ENCODE assay signal across 8 cellular contexts in genomic region chr21:33947451-33948095, GRCh38. TPM values are rescaled to one million over a fixed set of nuclear protein-coding genes. Genes with fewer than 3 reads are reported as not detected.
A peak's percentile ranks its signal among the peaks of the same experiment; 100 is the strongest.
DNase-seq lines count a peak whose midpoint lies in the region; ATAC-seq and TF ChIP-seq lines count a peak whose summit lies in the region.

No MANE protein-coding gene starts in this region.

- DNase-seq in AG08396 (ENCODE audit: low spot score) (peak; percentile 93), NOMO-1 (lab: John Stamatoyannopoulos, UW; ENCODE audit: unreplicated experiment in 2 of 2) (peak; percentile 88 to 92), endothelial cell (ENCODE audit: low spot score) (peak; percentile 47)
- DNase-seq in activated CD8-positive, alpha-beta memory T cell treated with anti-CD3 and anti-CD28 coated beads, Interleukin-2, amount 50 U/mL, for 24 hours (ENCODE audit: extremely low read depth): peak; percentile 66
- DNase-seq in stimulated activated CD8-positive, alpha-beta memory T cell treated with anti-CD3 and anti-CD28 coated beads, Interleukin-7, amount 100 ng/mL, for 1 hour (ENCODE audit: low read depth in 2 of 2): peak; percentile 54 to 64

- peak overlapping the region; percentile 74 to 89 for H3K27ac ChIP-seq in mucosa of rectum (ENCODE audit: low read depth in 2 of 2, low read length in 2 of 2)

- peak overlapping the region; percentile 84 for H3K27ac Mint-ChIP-seq in endothelial cell (ENCODE audit: unreplicated experiment)

- H3K4me1 ChIP-seq in mucosa of rectum (ENCODE audit: control insufficient read depth in 2 of 2, insufficient read depth in 2 of 2, low read length in 2 of 2): peaks cover 8 to 16% of the 10 kb centered on the region in 2 donors

- H3K27me3 ChIP-seq in mucosa of rectum (ENCODE audit: control insufficient read depth in 2 of 2, insufficient read depth in 2 of 2, low read length in 2 of 2): no peaks in the 10 kb centered on the region

- peak overlapping the region in 1 of 2 donors; percentile 56 for H3K9ac ChIP-seq in mucosa of rectum (ENCODE audit: low read depth in 1 of 2, low read length in 2 of 2)

- H3K36me3 Mint-ChIP-seq in endothelial cell (ENCODE audit: low read depth, unreplicated experiment): peaks cover 3% of the 10 kb centered on the region

- H3K9me3 ChIP-seq in mucosa of rectum (ENCODE audit: control insufficient read depth in 2 of 2, low read length in 2 of 2): no peaks in the 10 kb centered on the region

- no peaks in the 10 kb centered on the region for H3K9me3 Mint-ChIP-seq in endothelial cell (ENCODE audit: unreplicated experiment)

- no peaks in the 10 kb centered on the region for H3K36me3 ChIP-seq in mucosa of rectum (ENCODE audit: control insufficient read depth in 2 of 2, insufficient read depth in 2 of 2, low read length in 2 of 2)

- peaks cover 4% of the 10 kb centered on the region for H3K27me3 Mint-ChIP-seq in endothelial cell (ENCODE audit: unreplicated experiment)

- H3K4me1 Mint-ChIP-seq in endothelial cell (ENCODE audit: unreplicated experiment): peaks cover 13% of the 10 kb centered on the region

- H3K4me3 Mint-ChIP-seq in endothelial cell (ENCODE audit: unreplicated experiment): no peak overlapping the region

- ATAC-seq in GM19025 (IDR thresholded peaks at IDR 0.05; ENCODE audit: low read depth, unreplicated experiment) (peak; percentile 53), HG03354 (IDR thresholded peaks at IDR 0.05; ENCODE audit: poor library complexity, severe bottlenecking, unreplicated experiment) (peak; percentile 66)

- no peak for TF ChIP-seq CTCF in endothelial cell (IDR thresholded peaks at IDR 0.05; ENCODE audit: unreplicated experiment)

- peak overlapping the region; percentile 0 to 63 for H3K4me3 ChIP-seq in mucosa of rectum (ENCODE audit: low read length in 2 of 2)

RNA-seq across cellular contexts. Expression of gene ATP5PO, which starts 32.0 kb away (rescaled TPM):
- total RNA-seq in endothelial cell (ENCODE audit: unreplicated experiment): 218 TPM

Comparison
In these comparisons a context has a peak if more than half of its experiments do, and no peak if none do; other contexts are left out.
1. Peak in every context shown above with its lines: DNase-seq, ATAC-seq, H3K4me3 ChIP-seq and H3K27ac ChIP-seq.